In genomic region chr7:78588393-78588792, GRCh38 we compare ENCODE assay signal across 25 cellular contexts.
"Had no signal": no experiment of that assay in that cellular context is flagged by ENCODE, and none has a peak within 500 bp of the region (broad histone marks: within the 10 kb centered on the region; RNA-seq: fewer than 3 reads in every experiment).

No MANE protein-coding gene starts in this region.

- H3K9me3 ChIP-seq: ascending aorta, Peyer's patch, SJSA1, SK-N-SH had no signal

- ATAC-seq: activated CD8-positive, alpha-beta T cell treated with anti-CD3 and anti-CD28 coated beads, Interleukin-2, amount 10 ng/mL, durations not matched to agents 7 days and 5 days; PC-3 had no signal

- H3K36me3 ChIP-seq: ascending aorta, cardiac muscle cell, Peyer's patch, SJSA1, WERI-Rb-1 had no signal

- H3K27ac ChIP-seq: ascending aorta, cardiac muscle cell, KMS-11, Peyer's patch, SJSA1, WERI-Rb-1 had no signal

- H3K27me3 ChIP-seq: ascending aorta, cardiac muscle cell, Peyer's patch, SJSA1 had no signal

- H3K4me2 ChIP-seq: KMS-11, SK-N-SH had no signal

- H3K4me1 ChIP-seq: ascending aorta, Peyer's patch had no signal

- DNase-seq: activated CD4-positive, alpha-beta T cell treated with anti-CD3 and anti-CD28 coated beads, Interleukin-2, amount 10 ng/mL, durations not matched to agents 24 days and 14 days; activated CD4-positive, alpha-beta T cell treated with anti-CD3 and anti-CD28 coated beads, Interleukin-2, amount 50 U/mL, for 4 hours; activated CD8-positive, alpha-beta T cell treated with anti-CD3 and anti-CD28 coated beads, Interleukin-2, amount 10 ng/mL, durations not matched to agents 7 days and 5 days; activated gamma-delta T cell; activated naive CD4-positive, alpha-beta T cell treated with Interleukin-2 at 50 U/mL for 16 hours; activated naive CD8-positive, alpha-beta T cell treated with anti-CD3 and anti-CD28 coated beads, Interleukin-2, amount 10 ng/mL, durations not matched to agents 7 days and 5 days; activated T-cell treated with anti-CD3 and anti-CD28 coated beads, Interleukin-2, amount 50 U/mL, for 24 hours; NCI-H1092 treated with DMSO at 0.1 percent for 48 hours; NCI-H1436; NCI-H1694 treated with DMSO at 0.1 percent for 48 hours; NCI-H2029; NCI-H345; NCI-H524 treated with DMSO at 0.1 percent for 48 hours; NCI-H748 treated with DMSO at 0.1 percent for 48 hours; NK-92 treated with Interleukin-12 subunit alpha and Interleukin-12 subunit beta, amount 100 ng/mL, for 24 hours; PC-3; Peyer's patch; RPMI8226; SHP77 treated with DMSO at 0.1 percent for 48 hours; SK-N-SH; WERI-Rb-1 had no signal

- H3K4me3 ChIP-seq: ascending aorta, cardiac muscle cell, Peyer's patch, SJSA1 had no signal

- H3K9ac ChIP-seq: KMS-11, SK-N-SH had no signal
